Comparison of ENCODE assay signal across 2 cellular contexts in the genomic region with DNA sequence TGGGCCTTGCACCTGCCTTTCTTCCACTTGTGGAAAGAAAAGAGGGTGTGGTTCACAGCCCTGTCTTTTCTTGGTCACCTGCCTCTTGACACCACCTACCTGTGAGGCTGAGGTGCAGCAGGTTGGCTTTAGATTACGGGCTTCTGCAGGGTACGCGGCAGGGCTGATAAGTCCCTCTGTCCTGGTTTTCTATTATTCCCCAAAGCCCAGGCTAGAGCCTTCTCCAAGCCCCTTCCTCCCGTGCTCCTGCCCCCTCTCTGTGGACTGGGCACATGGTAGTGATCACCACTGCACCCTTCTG.
TF ChIP-seq lines count a peak whose summit lies in the region.

No MANE protein-coding gene starts in this region.

TF ChIP-seq in HCT116, 20 proteins besides CTCF, POLR2A, EP300 and RAD21:
- TF ChIP-seq EGR1 (IDR thresholded peaks at IDR 0.05; ENCODE audit: low read depth) = no peak
TF ChIP-seq in HCT116: peak in this region for 0.

TF ChIP-seq in K562, 482 proteins besides CTCF, POLR2A, EP300 and RAD21:
- no peak for TF ChIP-seq JUNB (CRISPR knock-in tag; conservative IDR thresholded peaks at IDR 0.05)
- TF ChIP-seq FOXK1 (CRISPR knock-in tag; IDR thresholded peaks at IDR 0.05; ENCODE audit: borderline replicate concordance) = no peak
- TF ChIP-seq NFYB (IDR thresholded peaks at IDR 0.05; ENCODE audit: extremely low read depth, insufficient read length) = no peak
